ENCODE assay signal across 8 cellular contexts in the genomic region with DNA sequence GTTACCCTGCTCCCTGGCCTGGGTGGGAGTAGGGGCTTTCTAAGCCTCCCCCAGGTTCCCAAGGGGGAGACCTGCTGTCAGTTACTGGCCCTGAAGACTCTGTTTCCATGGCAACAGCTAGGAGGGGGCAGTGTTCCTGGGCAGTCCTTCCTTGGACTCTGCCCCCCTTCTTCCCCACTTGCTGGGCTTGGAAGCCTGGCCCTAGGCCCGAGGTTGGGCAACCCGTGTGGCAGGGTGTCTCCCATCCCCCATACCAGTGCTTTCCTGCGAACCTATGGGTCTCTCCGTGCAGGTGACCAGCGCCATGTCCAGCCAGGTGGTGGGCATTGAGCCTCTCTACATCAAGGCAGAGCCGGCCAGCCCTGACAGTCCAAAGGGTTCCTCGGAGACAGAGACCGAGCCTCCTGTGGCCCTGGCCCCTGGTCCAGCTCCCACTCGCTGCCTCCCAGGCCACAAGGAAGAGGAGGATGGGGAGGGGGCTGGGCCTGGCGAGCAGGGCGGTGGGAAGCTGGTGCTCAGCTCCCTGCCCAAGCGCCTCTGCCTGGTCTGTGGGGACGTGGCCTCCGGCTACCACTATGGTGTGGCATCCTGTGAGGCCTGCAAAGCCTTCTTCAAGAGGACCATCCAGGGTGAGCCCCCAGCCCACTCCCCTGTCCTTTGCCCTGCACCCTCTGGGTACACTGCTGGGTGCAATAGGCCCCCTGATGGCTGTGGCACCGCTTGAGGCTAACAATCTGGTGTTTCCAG. TPM values are rescaled to one million over a fixed set of nuclear protein-coding genes. Genes with fewer than 3 reads are reported as not detected.
DNase-seq lines count a peak whose midpoint lies in the region; ATAC-seq and TF ChIP-seq lines count a peak whose summit lies in the region.

No MANE protein-coding gene starts in this region.

- no peaks in the 10 kb centered on the region for H3K36me3 Mint-ChIP-seq in T-helper 17 cell (ENCODE audit: low read depth)

- peak overlapping the region; percentile 97 for H3K4me3 Mint-ChIP-seq in T-helper 17 cell

- in situ Hi-C loops in GM23248 (cut with MboI): no loop called here

- H3K79me2 ChIP-seq in GM23248 (ENCODE audit: insufficient read depth): peaks cover 36% of the 10 kb centered on the region; the same call in 1 of the 2 replicates

- H3K4me1 Mint-ChIP-seq in T-helper 17 cell: peaks cover 23% of the 10 kb centered on the region

- TF ChIP-seq EP300 in sigmoid colon (IDR thresholded peaks at IDR 0.05): no peak

- WGBS in GM23248 (ENCODE audit: low coverage in 1 of 2, low lambda C conversion rate in 2 of 2, missing lambda C conversion rate in 2 of 2), 2 experiments: 82% methylated on average over 15 of the region's 15 CpGs
- 75 to 76% methylated on average over 15 of the region's 15 CpGs for WGBS in heart right ventricle, 2 donors
- WGBS in sigmoid colon, 2 donors: 38 to 80% methylated on average over 15 of the region's 15 CpGs

- peak overlapping the region; percentile 75 for H3K4me2 ChIP-seq in GM23248 (ENCODE audit: unreplicated experiment)

- no peaks in the 10 kb centered on the region for H3K9me3 ChIP-seq in GM23248 (ENCODE audit: low read depth)
- no peaks in the 10 kb centered on the region for H3K9me3 ChIP-seq in T-helper 17 cell (ENCODE audit: control insufficient read depth, low read length, poor library complexity, severe bottlenecking)
- no peaks in the 10 kb centered on the region for H3K9me3 ChIP-seq in heart right ventricle
- no peaks in the 10 kb centered on the region for H3K9me3 ChIP-seq in sigmoid colon

- H3K4me1 ChIP-seq in GM23248 (ENCODE audit: insufficient read depth) (peaks cover 6% of the 10 kb centered on the region; the same call in 1 of the 2 replicates), heart right ventricle (peaks cover 9 to 38% (median 23%) of the 10 kb centered on the region in 9 donors), sigmoid colon (peaks cover 0 to 31% (median 24%) of the 10 kb centered on the region in 4 donors)

- 0 out of 2 replicates have a peak, but pooled peaks cover 11% of the 10 kb centered on the region for H3F3A ChIP-seq in GM23248 (ENCODE audit: insufficient read depth)

- H3K27ac Mint-ChIP-seq in T-helper 17 cell: peak overlapping the region; percentile 90

- H3K9me2 ChIP-seq in GM23248 (ENCODE audit: insufficient read depth): no peaks in the 10 kb centered on the region

- TF ChIP-seq CTCF in heart right ventricle (IDR thresholded peaks at IDR 0.05): no peak
- TF ChIP-seq CTCF in sigmoid colon (IDR thresholded peaks at IDR 0.05): no peak

- ATAC-seq in T-helper 17 cell (no peak), heart right ventricle (peak in 1 of 8 donors; percentile 1), GM21367 (IDR thresholded peaks at IDR 0.05; ENCODE audit: unreplicated experiment) (no peak)

- H3K27me3 Mint-ChIP-seq in T-helper 17 cell: no peaks in the 10 kb centered on the region

- peak overlapping the region; percentile 79; the same call in 1 of the 2 replicates for H3K9ac ChIP-seq in GM23248

- TF ChIP-seq POLR2A in sigmoid colon (IDR thresholded peaks at IDR 0.05): no peak

- intact Hi-C loops in heart right ventricle (cut with DNase I) (no loop called here), sigmoid colon (cut with DNase I) (no loop called here)

- no peak overlapping the region for H3K27ac ChIP-seq in GM23248
- H3K27ac ChIP-seq in heart right ventricle: peak overlapping the region in 9 of 10 donors; percentile 89 to 98 (median 94)
- H3K27ac ChIP-seq in sigmoid colon: peak overlapping the region; percentile 87 to 97 (median 96)

- no peak overlapping the region for H2AFZ ChIP-seq in GM23248

- no peaks in the 10 kb centered on the region for H4K20me1 ChIP-seq in GM23248 (ENCODE audit: insufficient read depth)

- H3K27me3 ChIP-seq in GM23248 (replicated peaks; ENCODE audit: insufficient read depth): no peaks in the 10 kb centered on the region
- H3K27me3 ChIP-seq in heart right ventricle: peaks cover 0 to 4% (median 2%) of the 10 kb centered on the region in 7 donors
- H3K27me3 ChIP-seq in sigmoid colon: peaks cover 0 to 15% (median 3%) of the 10 kb centered on the region in 3 donors

- H3K4me3 ChIP-seq in GM23248: peak overlapping the region; percentile 87
- H3K4me3 ChIP-seq in heart right ventricle: peak overlapping the region in 9 of 10 donors; percentile 63 to 93 (median 76)
- peak overlapping the region in 3 of 4 donors; percentile 80 to 91 (median 89) for H3K4me3 ChIP-seq in sigmoid colon

- DNase-seq in GM23248 (peak; percentile 38), T-helper 17 cell (no peak), heart right ventricle (no peak), sigmoid colon (peak; percentile 81), NCI-H1694 treated with DMSO at 0.1 percent for 48 hours (lab: John Stamatoyannopoulos, UW) (no peak), NCI-H226 (no peak)
- DNase-seq in activated CD4-positive, alpha-beta T cell treated with anti-CD3 and anti-CD28 coated beads, Interleukin-2, amount 50 U/mL, for 4 hours: no peak

- H3K36me3 ChIP-seq in GM23248 (ENCODE audit: low read depth): no peaks in the 10 kb centered on the region
- peaks cover 0 to 23% (median 0%) of the 10 kb centered on the region in 9 donors for H3K36me3 ChIP-seq in heart right ventricle
- H3K36me3 ChIP-seq in sigmoid colon: no peaks in the 10 kb centered on the region

RNA-seq across cellular contexts. Expression of gene ESRRA, which starts 1.7 kb away (rescaled TPM):
- 38.6 and 41.9 TPM in 2 replicates for total RNA-seq in GM23248 (2014; rRNA removed; shearing (Covaris generic))
- polyA plus RNA-seq in GM23248 (2016; fragmentation: Nextera tagmentation; extraction: Ambion mirVana) (17.2 and 18.1 TPM in 2 replicates), heart right ventricle (100 to 1,000 TPM; 180 TPM), sigmoid colon (100 to 1,000 TPM; 151 to 244 (median 219) TPM)
- total RNA-seq in T-helper 17 cell (10 to 100 TPM; 25.7 to 26.6 TPM), heart right ventricle (100 to 1,000 TPM; 115 to 225 (median 132) TPM), sigmoid colon (10 to 100 TPM; 39.9 to 48.7 (median 45.3) TPM)

RNA-seq across cellular contexts. Expression of gene CATSPERZ, which starts 6.9 kb away (rescaled TPM):
- not detected in 2 replicates for total RNA-seq in GM23248 (2014; rRNA removed; shearing (Covaris generic))
- polyA plus RNA-seq in GM23248 (2016; fragmentation: Nextera tagmentation; extraction: Ambion mirVana) (not detected in 2 replicates), heart right ventricle (under 1 TPM in 1 of 2 donors, not detected in 1; 0.10 TPM), sigmoid colon (1 to 10 TPM in 2 of 3 donors, not detected in 1; 1.1 to 1.4 TPM)
- total RNA-seq in T-helper 17 cell (not detected), heart right ventricle (not detected), sigmoid colon (not detected)

RNA-seq across cellular contexts. Expression of gene TRMT112, which starts 10.3 kb away (rescaled TPM):
- total RNA-seq in GM23248 (2014; rRNA removed; shearing (Covaris generic)): 161 and 183 TPM in 2 replicates
- polyA plus RNA-seq in GM23248 (2016; fragmentation: Nextera tagmentation; extraction: Ambion mirVana) (269 and 282 TPM in 2 replicates), heart right ventricle (100 to 1,000 TPM; 182 to 208 TPM), sigmoid colon (100 to 1,000 TPM; 148 to 232 (median 168) TPM)
- total RNA-seq in T-helper 17 cell (100 to 1,000 TPM in 1 of 2 donors, 10 to 100 TPM in 1; 95.4 to 110 TPM), heart right ventricle (100 to 1,000 TPM in 2 of 10 donors, 10 to 100 TPM in 8; 68.7 to 121 (median 90.2) TPM), sigmoid colon (100 to 1,000 TPM; 182 to 353 (median 269) TPM)

RNA-seq across cellular contexts. Expression of gene PRDX5, which starts 10.9 kb away (rescaled TPM):
- total RNA-seq in GM23248 (2014; rRNA removed; shearing (Covaris generic)): 243 and 260 TPM in 2 replicates
- polyA plus RNA-seq in GM23248 (2016; fragmentation: Nextera tagmentation; extraction: Ambion mirVana) (436 and 451 TPM in 2 replicates), heart right ventricle (100 to 1,000 TPM; 486 to 750 TPM), sigmoid colon (1,000 to 10,000 TPM in 1 of 3 donors, 100 to 1,000 TPM in 2; 596 to 1,045 (median 779) TPM)
- total RNA-seq in T-helper 17 cell (10 to 100 TPM; 46.4 to 49.7 TPM), heart right ventricle (100 to 1,000 TPM; 264 to 395 (median 288) TPM), sigmoid colon (100 to 1,000 TPM; 169 to 269 (median 215) TPM)

RNA-seq across cellular contexts. Expression of gene KCNK4, which starts 15.9 kb away (rescaled TPM):
- not detected in 2 replicates for total RNA-seq in GM23248 (2014; rRNA removed; shearing (Covaris generic))
- polyA plus RNA-seq in GM23248 (2016; fragmentation: Nextera tagmentation; extraction: Ambion mirVana) (0.13 TPM in 1 of 2 replicates, not detected in the other), heart right ventricle (not detected), sigmoid colon (not detected)
- total RNA-seq in T-helper 17 cell (under 1 TPM in 1 of 2 donors, not detected in 1; 0.50 TPM), heart right ventricle (not detected), sigmoid colon (under 1 TPM in 1 of 4 donors, not detected in 3; 0.71 TPM)

Comparison
In these comparisons a context has a peak if more than half of its experiments do, and no peak if none do; other contexts are left out.
1. DNase-seq: peak in GM23248 (single experiment) and sigmoid colon (single experiment); none in T-helper 17 cell (0 of 3), heart right ventricle (0 of 2), NCI-H1694 treated with DMSO at 0.1 percent for 48 hours (single experiment), NCI-H226 (single experiment) and activated CD4-positive, alpha-beta T cell treated with anti-CD3 and anti-CD28 coated beads, Interleukin-2, amount 50 U/mL, for 4 hours (0 of 2).
2. Peak in every context shown above with its lines, with median percentiles within 50 percentile points of each other: H3K4me3 ChIP-seq.